Comparison of ENCODE assay signal across 10 cellular contexts in the genomic region with DNA sequence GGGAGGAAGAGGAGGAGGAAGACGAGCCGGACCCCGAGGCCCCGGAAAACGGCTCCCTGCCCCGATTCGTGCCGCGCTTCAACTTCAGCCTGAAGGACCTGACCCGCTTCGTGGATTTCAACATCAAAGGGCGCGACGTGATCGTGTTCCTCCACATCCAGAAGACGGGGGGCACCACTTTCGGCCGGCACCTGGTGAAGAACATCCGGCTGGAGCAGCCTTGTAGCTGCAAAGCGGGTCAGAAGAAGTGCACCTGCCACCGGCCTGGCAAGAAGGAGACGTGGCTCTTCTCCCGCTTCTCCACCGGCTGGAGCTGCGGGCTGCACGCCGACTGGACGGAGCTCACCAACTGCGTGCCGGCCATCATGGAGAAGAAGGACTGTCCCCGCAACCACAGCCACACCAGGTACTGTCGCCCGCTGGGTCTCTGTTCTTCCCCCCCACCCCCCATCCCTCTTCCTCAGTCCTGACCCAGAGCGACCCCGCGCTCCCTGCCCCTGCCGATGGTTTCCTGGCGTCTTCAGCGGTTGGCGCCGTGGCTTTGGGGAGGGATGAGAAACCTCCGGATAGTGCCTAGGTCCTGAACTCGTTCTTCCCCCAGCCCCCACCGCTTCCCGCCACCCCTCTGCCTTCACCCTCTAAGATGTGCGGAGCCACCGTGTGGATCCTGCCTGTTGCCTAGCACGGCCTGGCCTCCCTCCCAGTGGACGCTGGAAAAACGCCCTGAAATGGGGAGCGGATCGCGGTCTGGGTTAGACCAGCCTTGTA. TPM values are rescaled to one million over a fixed set of nuclear protein-coding genes. Genes with fewer than 3 reads are reported as not detected.
DNase-seq lines count a peak whose midpoint lies in the region; ATAC-seq and TF ChIP-seq lines count a peak whose summit lies in the region.
"Had no signal": no experiment of that assay in that cellular context is flagged by ENCODE, and none has a peak within 500 bp of the region (broad histone marks: within the 10 kb centered on the region; RNA-seq: fewer than 3 reads in every experiment).

No MANE protein-coding gene starts in this region.

- H3K36me3 ChIP-seq in osteoblast (ENCODE audit: insufficient read depth, low read length) (no peaks in the 10 kb centered on the region), Karpas-422 (ENCODE audit: insufficient read depth, low read length) (no peaks in the 10 kb centered on the region)

- H2AFZ ChIP-seq in osteoblast (ENCODE audit: low read length) (no peak overlapping the region), Karpas-422 (ENCODE audit: low read length) (no peak overlapping the region)

- no peaks in the 10 kb centered on the region for H4K20me1 ChIP-seq in osteoblast (ENCODE audit: insufficient read depth, low read length)
- no peaks in the 10 kb centered on the region for H4K20me1 ChIP-seq in Karpas-422 (ENCODE audit: insufficient read depth, low read depth, low read length)

- no peak for ATAC-seq in GM21737 (IDR thresholded peaks at IDR 0.05; ENCODE audit: unreplicated experiment)
- ATAC-seq in HG03439 (IDR thresholded peaks at IDR 0.05; ENCODE audit: unreplicated experiment), result no peak

- no peak overlapping the region for H3K9ac ChIP-seq in Karpas-422 (ENCODE audit: low read length)

- H3K9me3 ChIP-seq in osteoblast (ENCODE audit: low read depth, low read length) (no peaks in the 10 kb centered on the region), Karpas-422 (ENCODE audit: low read length) (no peaks in the 10 kb centered on the region)

- no peak for TF ChIP-seq CTCF in osteoblast (IDR thresholded peaks at IDR 0.05; ENCODE audit: extremely low read depth, low read depth, low read length)

- peaks cover 64% of the 10 kb centered on the region for H3K27me3 ChIP-seq in osteoblast (ENCODE audit: insufficient read depth, low read length)
- H3K27me3 ChIP-seq in Karpas-422 (ENCODE audit: low read length), result no peaks in the 10 kb centered on the region

- H3K9me2 ChIP-seq in Karpas-422 (replicated peaks; ENCODE audit: insufficient read depth, low read length), result no peaks in the 10 kb centered on the region

- H3K27ac ChIP-seq in osteoblast (ENCODE audit: low read depth, low read length) (no peak overlapping the region), Karpas-422 (ENCODE audit: low read length) (no peak overlapping the region)
- H3K27ac ChIP-seq: SK-N-MC had no signal

- H3K4me3 ChIP-seq in osteoblast (ENCODE audit: insufficient read depth, low read length), result no peak overlapping the region
- no peak overlapping the region for H3K4me3 ChIP-seq in Karpas-422 (ENCODE audit: low read length)

- H3K4me1 ChIP-seq in osteoblast (ENCODE audit: insufficient read depth, low read length), result no peaks in the 10 kb centered on the region
- peaks cover 4% of the 10 kb centered on the region; the same call in 1 of the 2 replicates for H3K4me1 ChIP-seq in Karpas-422 (ENCODE audit: low read length)

- H3K4me2 ChIP-seq in osteoblast (ENCODE audit: insufficient read depth, low read length) (no peak overlapping the region), Karpas-422 (ENCODE audit: low read depth, low read length, poor library complexity, severe bottlenecking) (no peak overlapping the region)

- H3K79me2 ChIP-seq in osteoblast (ENCODE audit: insufficient read depth, low read length) (no peaks in the 10 kb centered on the region), Karpas-422 (ENCODE audit: low read length) (no peaks in the 10 kb centered on the region)

- DNase-seq in DMS79 (lab: John Stamatoyannopoulos, UW) (peak; percentile 10), NCI-H1092 (lab: John Stamatoyannopoulos, UW) (peak; percentile 45), fibroblast of gingiva (ENCODE audit: low read depth) (peak; percentile 5), osteoblast (ENCODE audit: insufficient read length, low spot score, missing footprints) (peak; percentile 74), Karpas-422 (no peak)
- DNase-seq in stimulated activated naive CD4-positive, alpha-beta T cell treated with Interleukin-2 at 50 U/mL for 16 hours (lab: John Stamatoyannopoulos, UW), result no peak

RNA-seq across cellular contexts. Expression of a gene that starts 1.4 kb away (rescaled TPM):
- under 0.01 TPM in 1 of 2 replicates, not detected in the other for total RNA-seq in osteoblast
- total RNA-seq in Karpas-422 (2014; rRNA removed; shearing (Covaris generic); ENCODE audit: low replicate concordance), result not detected in 2 replicates
- total RNA-seq: fibroblast of villous mesenchyme had no signal

RNA-seq across cellular contexts. Expression of a gene that starts 38.1 kb away (rescaled TPM):
- 75.4 and 78.2 TPM in 2 replicates for total RNA-seq in osteoblast
- total RNA-seq in Karpas-422 (2014; rRNA removed; shearing (Covaris generic); ENCODE audit: low replicate concordance), result 39.6 and 73.1 TPM in 2 replicates

Comparison
In these comparisons a context has a peak if more than half of its experiments do, and no peak if none do; other contexts are left out.
1. DNase-seq: peak in DMS79 (single experiment), NCI-H1092 (single experiment), fibroblast of gingiva (single experiment) and osteoblast (single experiment); none in Karpas-422 (single experiment) and stimulated activated naive CD4-positive, alpha-beta T cell treated with Interleukin-2 at 50 U/mL for 16 hours (single experiment).